Comparison of ENCODE assay signal across 1 cellular context in genomic region chr6:37257634-37258404, GRCh38.
A peak's percentile ranks its signal among the peaks of the same experiment; 100 is the strongest.
TF ChIP-seq lines count a peak whose summit lies in the region.

A gene with protein sequence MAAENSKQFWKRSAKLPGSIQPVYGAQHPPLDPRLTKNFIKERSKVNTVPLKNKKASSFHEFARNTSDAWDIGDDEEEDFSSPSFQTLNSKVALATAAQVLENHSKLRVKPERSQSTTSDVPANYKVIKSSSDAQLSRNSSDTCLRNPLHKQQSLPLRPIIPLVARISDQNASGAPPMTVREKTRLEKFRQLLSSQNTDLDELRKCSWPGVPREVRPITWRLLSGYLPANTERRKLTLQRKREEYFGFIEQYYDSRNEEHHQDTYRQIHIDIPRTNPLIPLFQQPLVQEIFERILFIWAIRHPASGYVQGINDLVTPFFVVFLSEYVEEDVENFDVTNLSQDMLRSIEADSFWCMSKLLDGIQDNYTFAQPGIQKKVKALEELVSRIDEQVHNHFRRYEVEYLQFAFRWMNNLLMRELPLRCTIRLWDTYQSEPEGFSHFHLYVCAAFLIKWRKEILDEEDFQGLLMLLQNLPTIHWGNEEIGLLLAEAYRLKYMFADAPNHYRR (plus strand): TSS chr6:37257772. CDS start chr6:37257918, 146 bp downstream.
TSS of gene TMEM217 (minus strand) at chr6:37258144. CDS start at chr6:37219030, 39,114 bp downstream.

TF ChIP-seq in HepG2, 621 proteins besides CTCF, POLR2A, EP300 and RAD21 (continued from another document and continues in another):
- no peak for TF ChIP-seq ZBTB34 (CRISPR knock-in tag; IDR thresholded peaks at IDR 0.05)
- TF ChIP-seq SCMH1 (CRISPR knock-in tag; IDR thresholded peaks at IDR 0.05; ENCODE audit: borderline replicate concordance) = no peak
- TF ChIP-seq MAFF (IDR thresholded peaks at IDR 0.05; ENCODE audit: low read depth, low read length) = no peak
- no peak for TF ChIP-seq ZNF432 (CRISPR knock-in tag; IDR thresholded peaks at IDR 0.05; ENCODE audit: borderline replicate concordance)
- TF ChIP-seq ZNF672 (CRISPR knock-in tag; IDR thresholded peaks at IDR 0.05) = no peak
- TF ChIP-seq, protein P1, sequence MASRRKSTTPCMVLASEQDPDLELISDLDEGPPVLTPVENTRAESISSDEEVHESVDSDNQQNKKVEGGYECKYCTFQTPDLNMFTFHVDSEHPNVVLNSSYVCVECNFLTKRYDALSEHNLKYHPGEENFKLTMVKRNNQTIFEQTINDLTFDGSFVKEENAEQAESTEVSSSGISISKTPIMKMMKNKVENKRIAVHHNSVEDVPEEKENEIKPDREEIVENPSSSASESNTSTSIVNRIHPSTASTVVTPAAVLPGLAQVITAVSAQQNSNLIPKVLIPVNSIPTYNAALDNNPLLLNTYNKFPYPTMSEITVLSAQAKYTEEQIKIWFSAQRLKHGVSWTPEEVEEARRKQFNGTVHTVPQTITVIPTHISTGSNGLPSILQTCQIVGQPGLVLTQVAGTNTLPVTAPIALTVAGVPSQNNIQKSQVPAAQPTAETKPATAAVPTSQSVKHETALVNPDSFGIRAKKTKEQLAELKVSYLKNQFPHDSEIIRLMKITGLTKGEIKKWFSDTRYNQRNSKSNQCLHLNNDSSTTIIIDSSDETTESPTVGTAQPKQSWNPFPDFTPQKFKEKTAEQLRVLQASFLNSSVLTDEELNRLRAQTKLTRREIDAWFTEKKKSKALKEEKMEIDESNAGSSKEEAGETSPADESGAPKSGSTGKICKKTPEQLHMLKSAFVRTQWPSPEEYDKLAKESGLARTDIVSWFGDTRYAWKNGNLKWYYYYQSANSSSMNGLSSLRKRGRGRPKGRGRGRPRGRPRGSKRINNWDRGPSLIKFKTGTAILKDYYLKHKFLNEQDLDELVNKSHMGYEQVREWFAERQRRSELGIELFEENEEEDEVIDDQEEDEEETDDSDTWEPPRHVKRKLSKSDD (CRISPR knock-in tag; IDR thresholded peaks at IDR 0.05; ENCODE audit: low read depth) = peak; percentile 83; the same call in 1 of the 2 replicates
- peak; percentile 45 for TF ChIP-seq ARID5B (CRISPR knock-in tag; IDR thresholded peaks at IDR 0.05)
- no peak; the same call in 1 of the 2 replicates for TF ChIP-seq IKZF5 (CRISPR knock-in tag; IDR thresholded peaks at IDR 0.05)
- peak; percentile 85; the same call in 1 of the 2 replicates for TF ChIP-seq ZSCAN30 (CRISPR knock-in tag; IDR thresholded peaks at IDR 0.05)
- TF ChIP-seq PREB (CRISPR knock-in tag; IDR thresholded peaks at IDR 0.05) = no peak
- peak; percentile 66; the same call in 1 of the 2 replicates for TF ChIP-seq SIN3B (IDR thresholded peaks at IDR 0.05; ENCODE audit: low read length)
- peak; percentile 56; the same call in 1 of the 2 replicates for TF ChIP-seq ZMYM2 (CRISPR knock-in tag; IDR thresholded peaks at IDR 0.05)
- no peak; the same call in 1 of the 2 replicates for TF ChIP-seq KDM1A (CRISPR knock-in tag; IDR thresholded peaks at IDR 0.05)
- TF ChIP-seq NCOA5 (CRISPR knock-in tag; IDR thresholded peaks at IDR 0.05) = no peak
- TF ChIP-seq, protein P2, sequence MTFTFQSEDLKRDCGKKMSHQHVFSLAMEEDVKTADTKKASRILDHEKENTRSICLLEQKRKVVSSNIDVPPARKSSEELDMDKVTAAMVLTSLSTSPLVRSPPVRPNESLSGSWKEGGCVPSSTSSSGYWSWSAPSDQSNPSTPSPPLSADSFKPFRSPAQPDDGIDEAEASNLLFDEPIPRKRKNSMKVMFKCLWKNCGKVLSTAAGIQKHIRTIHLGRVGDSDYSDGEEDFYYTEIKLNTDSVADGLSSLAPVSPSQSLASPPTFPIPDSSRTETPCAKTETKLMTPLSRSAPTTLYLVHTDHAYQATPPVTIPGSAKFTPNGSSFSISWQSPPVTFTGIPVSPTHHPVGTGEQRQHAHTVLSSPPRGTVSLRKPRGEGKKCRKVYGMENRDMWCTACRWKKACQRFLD (CRISPR knock-in tag; IDR thresholded peaks at IDR 0.05; ENCODE audit: borderline replicate concordance) = peak; percentile 61; the same call in 1 of the 2 replicates
- TF ChIP-seq, protein P3, sequence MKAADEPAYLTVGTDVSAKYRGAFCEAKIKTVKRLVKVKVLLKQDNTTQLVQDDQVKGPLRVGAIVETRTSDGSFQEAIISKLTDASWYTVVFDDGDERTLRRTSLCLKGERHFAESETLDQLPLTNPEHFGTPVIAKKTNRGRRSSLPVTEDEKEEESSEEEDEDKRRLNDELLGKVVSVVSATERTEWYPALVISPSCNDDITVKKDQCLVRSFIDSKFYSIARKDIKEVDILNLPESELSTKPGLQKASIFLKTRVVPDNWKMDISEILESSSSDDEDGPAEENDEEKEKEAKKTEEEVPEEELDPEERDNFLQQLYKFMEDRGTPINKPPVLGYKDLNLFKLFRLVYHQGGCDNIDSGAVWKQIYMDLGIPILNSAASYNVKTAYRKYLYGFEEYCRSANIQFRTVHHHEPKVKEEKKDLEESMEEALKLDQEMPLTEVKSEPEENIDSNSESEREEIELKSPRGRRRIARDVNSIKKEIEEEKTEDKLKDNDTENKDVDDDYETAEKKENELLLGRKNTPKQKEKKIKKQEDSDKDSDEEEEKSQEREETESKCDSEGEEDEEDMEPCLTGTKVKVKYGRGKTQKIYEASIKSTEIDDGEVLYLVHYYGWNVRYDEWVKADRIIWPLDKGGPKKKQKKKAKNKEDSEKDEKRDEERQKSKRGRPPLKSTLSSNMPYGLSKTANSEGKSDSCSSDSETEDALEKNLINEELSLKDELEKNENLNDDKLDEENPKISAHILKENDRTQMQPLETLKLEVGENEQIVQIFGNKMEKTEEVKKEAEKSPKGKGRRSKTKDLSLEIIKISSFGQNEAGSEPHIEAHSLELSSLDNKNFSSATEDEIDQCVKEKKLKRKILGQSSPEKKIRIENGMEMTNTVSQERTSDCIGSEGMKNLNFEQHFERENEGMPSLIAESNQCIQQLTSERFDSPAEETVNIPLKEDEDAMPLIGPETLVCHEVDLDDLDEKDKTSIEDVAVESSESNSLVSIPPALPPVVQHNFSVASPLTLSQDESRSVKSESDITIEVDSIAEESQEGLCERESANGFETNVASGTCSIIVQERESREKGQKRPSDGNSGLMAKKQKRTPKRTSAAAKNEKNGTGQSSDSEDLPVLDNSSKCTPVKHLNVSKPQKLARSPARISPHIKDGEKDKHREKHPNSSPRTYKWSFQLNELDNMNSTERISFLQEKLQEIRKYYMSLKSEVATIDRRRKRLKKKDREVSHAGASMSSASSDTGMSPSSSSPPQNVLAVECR (CRISPR knock-in tag; IDR thresholded peaks at IDR 0.05; ENCODE audit: borderline replicate concordance) = peak; percentile 77; the same call in 1 of the 2 replicates
- TF ChIP-seq ZFP1 (CRISPR knock-in tag; IDR thresholded peaks at IDR 0.05) = peak; percentile 40; the same call in 1 of the 2 replicates
- TF ChIP-seq, protein P4, sequence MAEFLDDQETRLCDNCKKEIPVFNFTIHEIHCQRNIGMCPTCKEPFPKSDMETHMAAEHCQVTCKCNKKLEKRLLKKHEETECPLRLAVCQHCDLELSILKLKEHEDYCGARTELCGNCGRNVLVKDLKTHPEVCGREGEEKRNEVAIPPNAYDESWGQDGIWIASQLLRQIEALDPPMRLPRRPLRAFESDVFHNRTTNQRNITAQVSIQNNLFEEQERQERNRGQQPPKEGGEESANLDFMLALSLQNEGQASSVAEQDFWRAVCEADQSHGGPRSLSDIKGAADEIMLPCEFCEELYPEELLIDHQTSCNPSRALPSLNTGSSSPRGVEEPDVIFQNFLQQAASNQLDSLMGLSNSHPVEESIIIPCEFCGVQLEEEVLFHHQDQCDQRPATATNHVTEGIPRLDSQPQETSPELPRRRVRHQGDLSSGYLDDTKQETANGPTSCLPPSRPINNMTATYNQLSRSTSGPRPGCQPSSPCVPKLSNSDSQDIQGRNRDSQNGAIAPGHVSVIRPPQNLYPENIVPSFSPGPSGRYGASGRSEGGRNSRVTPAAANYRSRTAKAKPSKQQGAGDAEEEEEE (CRISPR knock-in tag; IDR thresholded peaks at IDR 0.05; ENCODE audit: borderline replicate concordance) = no peak; the same call in 1 of the 2 replicates
- TF ChIP-seq DR1 (CRISPR knock-in tag; IDR thresholded peaks at IDR 0.05) = peak; percentile 82
- TF ChIP-seq NFAT5 (CRISPR knock-in tag; IDR thresholded peaks at IDR 0.05) = no peak
- peak; percentile 40; the same call in 1 of the 2 replicates for TF ChIP-seq ZSCAN25 (CRISPR knock-in tag; IDR thresholded peaks at IDR 0.05)
